9 cellular contexts compared by ENCODE assay signal in genomic region chr12:75705749-75706719, GRCh38.
DNase-seq lines count a peak whose midpoint lies in the region; ATAC-seq and TF ChIP-seq lines count a peak whose summit lies in the region.
"Had no signal": no experiment of that assay in that cellular context is flagged by ENCODE, and none has a peak within 500 bp of the region (broad histone marks: within the 10 kb centered on the region; RNA-seq: fewer than 3 reads in every experiment).

No MANE protein-coding gene starts in this region.

- H3K4me1 ChIP-seq in Panc1 (ENCODE audit: control insufficient read depth, insufficient read depth, low read length): peaks cover 50% of the 10 kb centered on the region
- peaks cover 14% of the 10 kb centered on the region for H3K4me1 ChIP-seq in ovary (ENCODE audit: insufficient read depth)

- H3K9me3 ChIP-seq in Panc1 (ENCODE audit: control insufficient read depth, insufficient read depth, low read depth, low read length): peaks cover 17% of the 10 kb centered on the region; the same call in 1 of the 2 replicates
- H3K9me3 ChIP-seq in ovary: no peaks in the 10 kb centered on the region

- TF ChIP-seq EP300 in ovary (IDR thresholded peaks at IDR 0.05): no peak

- H3K9me3 Mint-ChIP-seq in stimulated activated memory B cell treated with anti-CD40 and anti-IgM and Interleukin-4, amounts not matched to agents 10 μg/mL and 1 μg/mL and 100 μg/mL, for 72 hours: no peaks in the 10 kb centered on the region
- H3K9me3 Mint-ChIP-seq: memory B cell had no signal

- CTCF ChIA-PET in Panc1 (lab: Charles Lee): interaction anchor here (1.0 kb wide), 1 partner anchor 15 kb away, joined by 3 read pairs; no protein-coding TSS in a partner anchor

- H3K27me3 Mint-ChIP-seq in stimulated activated memory B cell treated with anti-CD40 and anti-IgM and Interleukin-4, amounts not matched to agents 10 μg/mL and 1 μg/mL and 100 μg/mL, for 72 hours: no peaks in the 10 kb centered on the region
- H3K27me3 Mint-ChIP-seq: memory B cell had no signal

- H3K4me3 Mint-ChIP-seq in stimulated activated memory B cell treated with anti-CD40 and anti-IgM and Interleukin-4, amounts not matched to agents 10 μg/mL and 1 μg/mL and 100 μg/mL, for 72 hours: no peak overlapping the region
- H3K4me3 Mint-ChIP-seq: memory B cell had no signal

- in situ Hi-C loops in Panc1 (cut with HindIII; ENCODE audit: low pct_unique_long_range_greater_than_20kb, low sequenced_read_pairs): no loop called here

- no peaks in the 10 kb centered on the region for H3K27me3 ChIP-seq in Panc1 (ENCODE audit: control insufficient read depth, insufficient read depth, low read length)
- H3K27me3 ChIP-seq in ovary: no peaks in the 10 kb centered on the region

- H3K27ac ChIP-seq in Panc1 (ENCODE audit: low read length): peak overlapping the region; percentile 100
- H3K27ac ChIP-seq in ovary: no peak overlapping the region

- ATAC-seq in Panc1: peak; percentile 96
- no peak for ATAC-seq in stimulated activated memory B cell treated with anti-CD40 and anti-IgM and Interleukin-4, amounts not matched to agents 10 μg/mL and 1 μg/mL and 100 μg/mL, for 72 hours

- no peak overlapping the region for H3K27ac Mint-ChIP-seq in stimulated activated memory B cell treated with anti-CD40 and anti-IgM and Interleukin-4, amounts not matched to agents 10 μg/mL and 1 μg/mL and 100 μg/mL, for 72 hours
- H3K27ac Mint-ChIP-seq: memory B cell had no signal

- TF ChIP-seq POLR2A in ovary (IDR thresholded peaks at IDR 0.05): no peak

- H3K4me1 Mint-ChIP-seq in stimulated activated memory B cell treated with anti-CD40 and anti-IgM and Interleukin-4, amounts not matched to agents 10 μg/mL and 1 μg/mL and 100 μg/mL, for 72 hours: peaks cover 11% of the 10 kb centered on the region

- H3K36me3 ChIP-seq in Panc1 (ENCODE audit: control insufficient read depth, insufficient read depth, low read length): no peaks in the 10 kb centered on the region
- no peaks in the 10 kb centered on the region for H3K36me3 ChIP-seq in ovary

- H3K36me3 Mint-ChIP-seq in stimulated activated memory B cell treated with anti-CD40 and anti-IgM and Interleukin-4, amounts not matched to agents 10 μg/mL and 1 μg/mL and 100 μg/mL, for 72 hours: no peaks in the 10 kb centered on the region
- H3K36me3 Mint-ChIP-seq: memory B cell had no signal

- POLR2A ChIA-PET in Panc1 (lab: Charles Lee): interaction anchor here (0.7 to 1.1 kb wide), 4 partner anchors 80 to 325 kb away, joined by 3 to 6 read pairs (median 4); no protein-coding TSS in a partner anchor

- intact Hi-C loops in Panc1 (cut with micrococcal nuclease; ENCODE audit: unreplicated experiment): loop anchor here (2.0 to 10.0 kb wide), 3 partner anchors 81 to 319 kb away; no protein-coding TSS in a partner anchor
- intact Hi-C loops in ovary (cut with DNase I): no loop called here

- no TSS peak for BruUV-seq in Panc1 (replicated peaks; lab: Mats Ljungman, UMichigan)

- H3K4me3 ChIP-seq in Panc1 (ENCODE audit: low read depth in 2 of 2, low read length in 2 of 2) (no peak overlapping the region), fibroblast of pulmonary artery (replicated peaks; ENCODE audit: low read depth, low read length) (peak overlapping the region; percentile 13), ovary (no peak overlapping the region)

- DNase-seq in CMK (ENCODE audit: low read depth): peak; percentile 29
- no peak for DNase-seq in Panc1 (ENCODE audit: low read depth, low spot score)
- peak; percentile 98 for DNase-seq in fibroblast of pulmonary artery (ENCODE audit: low read depth)
- DNase-seq in ovary: peak in 4 of 5 donors; percentile 36 to 60 (median 42)
- no peak for DNase-seq in HUDEP-2 (lab: John Stamatoyannopoulos, UW; ENCODE audit: unreplicated experiment in 76 of 76)
- no peak for DNase-seq in NCI-H1436 (lab: John Stamatoyannopoulos, UW)
- DNase-seq in occipital lobe (lab: John Stamatoyannopoulos, UW): no peak

- TF ChIP-seq CTCF in Panc1 (IDR thresholded peaks at IDR 0.05) (no peak), fibroblast of pulmonary artery (IDR thresholded peaks at IDR 0.05; ENCODE audit: low read length, missing control alignments) (no peak), ovary (IDR thresholded peaks at IDR 0.05) (no peak)

- 5 to 14% (median 8%) methylated on average over 8 of the region's 8 CpGs for WGBS in ovary, 3 donors

Comparison
In these comparisons a context has a peak if more than half of its experiments do, and no peak if none do; other contexts are left out.
1. DNase-seq: peak in CMK (single experiment), fibroblast of pulmonary artery (single experiment) and ovary (4 of 5); none in Panc1 (single experiment), HUDEP-2 (0 of 76), NCI-H1436 (single experiment) and occipital lobe (single experiment).